25 cellular contexts compared by ENCODE assay signal in the genomic region with DNA sequence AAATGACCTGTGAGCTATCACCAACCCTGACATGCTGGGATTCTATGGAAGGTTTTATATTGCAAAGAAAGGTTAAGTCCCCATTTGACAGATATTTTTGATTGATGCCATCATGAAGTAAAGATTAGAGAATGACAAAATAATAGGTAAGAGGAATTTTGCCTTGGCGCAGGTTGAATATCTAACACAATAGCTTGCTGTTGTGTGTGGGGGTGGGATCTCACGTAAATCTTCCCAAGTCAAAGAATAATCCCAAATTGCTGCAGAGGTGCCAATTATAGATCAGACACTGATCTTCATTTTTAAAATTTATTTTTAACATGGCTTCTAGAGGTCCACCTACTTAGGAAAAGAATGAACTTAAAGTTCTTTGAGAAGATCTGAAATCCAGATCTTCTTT.
"Had no signal": no experiment of that assay in that cellular context is flagged by ENCODE, and none has a peak within 500 bp of the region (broad histone marks: within the 10 kb centered on the region; RNA-seq: fewer than 3 reads in every experiment).

No MANE protein-coding gene starts in this region.

- DNase-seq: activated effector memory CD4-positive, alpha-beta T cell treated with anti-CD3 and anti-CD28 coated beads, Interleukin-2, amount 50 U/mL, for 16 hours; activated effector memory CD4-positive, alpha-beta T cell treated with Interleukin-2 at 50 U/mL for 16 hours; activated gamma-delta T cell; activated gamma-delta T cell treated with Interleukin-2 at 50 U/mL for 16 hours; activated naive CD4-positive, alpha-beta T cell; activated naive CD4-positive, alpha-beta T cell treated with anti-CD3 and anti-CD28 coated beads for 36 hours; activated naive CD4-positive, alpha-beta T cell treated with anti-CD3 and anti-CD28 coated beads, Interleukin-2, amount 10 ng/mL, durations not matched to agents 7 days and 5 days; activated naive CD4-positive, alpha-beta T cell treated with anti-CD3 and anti-CD28 coated beads, Interleukin-2, amount 50 U/mL, for 16 hours; activated naive CD4-positive, alpha-beta T cell treated with Interleukin-2 at 50 U/mL for 16 hours; activated naive CD8-positive, alpha-beta T cell treated with anti-CD3 and anti-CD28 coated beads for 36 hours; activated naive CD8-positive, alpha-beta T cell treated with anti-CD3 and anti-CD28 coated beads, Interleukin-2, amount 10 ng/mL, durations not matched to agents 7 days and 5 days; activated naive CD8-positive, alpha-beta T cell treated with anti-CD3 and anti-CD28 coated beads, Interleukin-2, amount 50 U/mL, for 24 hours; activated T-cell treated with anti-CD3 and anti-CD28 coated beads, Interleukin-2, amount 50 U/mL, for 24 hours; activated T-cell treated with anti-CD3 and anti-CD28 coated beads, Interleukin-2, amount 50 U/mL, for 4 hours; activated T-cell treated with anti-CD3 and anti-CD28 coated beads, Interleukin-2, amount 50 U/mL, for 48 hours; activated T-cell treated with anti-CD3 and anti-CD28 coated beads, Interleukin-2, amount 50 U/mL, for 72 hours; adrenal gland; amniotic stem cell; amygdala; anterior cingulate cortex; aorta; body of pancreas; brain microvascular endothelial cell; central memory CD4-positive, alpha-beta T cell; cerebellar nuclear complex had no signal
